Comparison of ENCODE assay signal across 31 cellular contexts in the genomic region with DNA sequence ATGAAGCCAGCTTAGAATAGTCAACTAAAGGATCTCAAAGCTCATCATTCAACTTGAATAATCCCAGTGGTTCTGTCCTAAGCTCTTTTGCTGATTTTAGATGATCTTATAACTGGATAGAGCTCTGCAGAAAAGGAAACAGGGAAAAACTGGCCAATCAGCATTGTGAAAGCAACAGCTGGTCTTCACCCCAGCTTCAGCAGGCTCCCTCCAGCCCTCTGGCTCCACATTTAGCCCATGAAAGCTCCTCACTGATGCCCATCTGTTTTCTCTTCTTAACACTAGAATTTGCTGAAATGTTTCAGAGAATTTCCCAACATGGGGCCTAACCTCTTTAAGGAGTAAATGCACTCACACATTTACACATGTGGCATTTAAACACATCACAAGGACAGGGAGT.
"Had no signal": no experiment of that assay in that cellular context is flagged by ENCODE, and none has a peak within 500 bp of the region (broad histone marks: within the 10 kb centered on the region; RNA-seq: fewer than 3 reads in every experiment).

No MANE protein-coding gene starts in this region.

- H3K36me3 ChIP-seq: adrenal gland, cardiac muscle cell, colonic mucosa had no signal

- H3K27ac ChIP-seq: adrenal gland, body of pancreas, cardiac muscle cell, colonic mucosa, epithelial cell of prostate had no signal

- H3K4me3 ChIP-seq: adrenal gland, body of pancreas, cardiac muscle cell, colonic mucosa had no signal

- DNase-seq: activated CD4-positive, alpha-beta memory T cell treated with anti-CD3 and anti-CD28 coated beads for 36 hours; activated CD4-positive, alpha-beta T cell treated with anti-CD3 and anti-CD28 coated beads for 36 hours; activated CD4-positive, alpha-beta T cell treated with anti-CD3 and anti-CD28 coated beads, Interleukin-2, amount 10 ng/mL, durations not matched to agents 24 days and 14 days; activated CD4-positive, CD25-positive, alpha-beta regulatory T cell; activated CD4-positive, CD25-positive, alpha-beta regulatory T cell treated with anti-CD3 and anti-CD28 coated beads, Interleukin-2, amount 50 U/mL, for 72 hours; activated CD8-positive, alpha-beta memory T cell treated with anti-CD3 and anti-CD28 coated beads, Interleukin-2, amount 10 ng/mL, durations not matched to agents 7 days and 5 days; activated CD8-positive, alpha-beta memory T cell treated with anti-CD3 and anti-CD28 coated beads, Interleukin-2, amount 50 U/mL, for 4 hours; activated CD8-positive, alpha-beta T cell treated with anti-CD3 and anti-CD28 coated beads, Interleukin-2, amount 10 ng/mL, durations not matched to agents 7 days and 5 days; activated effector memory CD4-positive, alpha-beta T cell treated with anti-CD3 and anti-CD28 coated beads, Interleukin-2, amount 50 U/mL, for 16 hours; activated naive CD4-positive, alpha-beta T cell treated with anti-CD3 and anti-CD28 coated beads for 36 hours; activated naive CD8-positive, alpha-beta T cell treated with anti-CD3 and anti-CD28 coated beads for 36 hours; activated naive CD8-positive, alpha-beta T cell treated with anti-CD3 and anti-CD28 coated beads, Interleukin-2, amount 50 U/mL, for 24 hours; activated T-cell treated with anti-CD3 and anti-CD28 coated beads, Interleukin-2, amount 50 U/mL, for 1 hour; activated T-cell treated with anti-CD3 and anti-CD28 coated beads, Interleukin-2, amount 50 U/mL, for 48 hours; adrenal gland; amygdala; aorta; body of pancreas; central memory CD4-positive, alpha-beta T cell; cerebellar nuclear complex; colonic mucosa; effector CD8-positive, alpha-beta T cell; foreskin fibroblast; head of caudate nucleus; T-helper 17 cell; T1000 had no signal

- H3K27me3 ChIP-seq: adrenal gland, body of pancreas, cardiac muscle cell, colonic mucosa had no signal

- H3K4me1 ChIP-seq: adrenal gland, body of pancreas, colonic mucosa had no signal

- FAIRE-seq: endometrium, endothelial cell of umbilical vein, frontal cortex had no signal

- H3K9me3 ChIP-seq: adrenal gland, body of pancreas, colonic mucosa had no signal
